In the genomic region with DNA sequence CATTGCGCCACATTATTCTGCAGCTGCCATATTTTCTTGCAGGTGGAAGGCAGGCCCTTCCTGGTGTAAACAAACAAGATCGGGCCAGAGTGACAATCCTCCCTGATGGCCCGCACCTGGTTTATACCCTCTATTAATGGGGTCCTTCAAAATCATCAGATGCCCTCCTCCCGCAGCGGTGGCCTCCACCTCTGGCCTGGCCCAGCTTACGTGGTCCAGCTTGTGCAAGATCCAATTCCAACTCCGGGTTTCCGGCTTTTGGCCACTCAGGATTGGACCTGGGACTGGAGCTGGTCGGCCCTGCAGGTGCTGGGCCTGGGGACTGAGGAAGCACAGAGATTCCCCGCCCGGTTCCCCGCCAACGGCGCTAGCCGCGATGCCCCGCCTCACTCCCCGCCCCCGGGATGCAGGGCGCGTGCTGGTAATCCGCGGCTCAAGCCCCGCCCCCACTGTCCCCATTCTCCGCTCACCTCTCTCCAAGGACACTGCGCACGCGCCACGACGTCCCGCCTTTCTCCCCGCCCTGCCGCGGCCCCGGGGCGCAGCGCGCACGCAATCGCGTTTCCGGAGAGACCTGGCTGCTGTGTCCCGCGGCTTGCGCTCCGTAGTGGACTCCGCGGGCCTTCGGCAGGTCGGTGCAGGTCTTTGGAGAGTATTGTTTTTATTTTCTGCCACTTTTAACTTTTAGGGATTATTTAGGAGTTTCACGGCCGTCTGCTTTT, we compare ENCODE assay signal across 8 cellular contexts. TPM values are rescaled to one million over a fixed set of nuclear protein-coding genes. Genes with fewer than 3 reads are reported as not detected.
DNase-seq lines count a peak whose midpoint lies in the region; ATAC-seq and TF ChIP-seq lines count a peak whose summit lies in the region.

Gene TMEM14B, plus strand, starts transcription at position 555 of the 722 bp plus-strand sequence. CDS start 1,441 bp downstream, outside the sequence.

- no peaks in the 10 kb centered on the region for H3K9me3 Mint-ChIP-seq in chondrocyte (ENCODE audit: low read depth)

- TF ChIP-seq CTCF in chondrocyte (IDR thresholded peaks at IDR 0.05) (peak; percentile 11), kidney epithelial cell (IDR thresholded peaks at IDR 0.05; ENCODE audit: insufficient read depth, low read length, poor library complexity, severe bottlenecking) (no peak)

- ATAC-seq in HG03432 (IDR thresholded peaks at IDR 0.05; ENCODE audit: unreplicated experiment) = peak; percentile 97

- H3K27ac Mint-ChIP-seq in chondrocyte (ENCODE audit: unreplicated experiment) = peak within 1 kb of the TSS; percentile 94

- H3K36me3 Mint-ChIP-seq in chondrocyte (ENCODE audit: low read depth) = peaks cover 5% of the 10 kb centered on the region

- H3K27me3 ChIP-seq in kidney epithelial cell (ENCODE audit: control insufficient read depth, insufficient read depth, low read length) = no peaks in the 10 kb centered on the region

- DNase-seq in AG20443 (ENCODE audit: low spot score) (peak; percentile 100), NCI-H510A (lab: John Stamatoyannopoulos, UW) (peak; percentile 81), chondrocyte (ENCODE audit: low spot score) (peak; percentile 99), kidney epithelial cell (ENCODE audit: low read depth) (peak; percentile 75)
- DNase-seq in activated CD4-positive, alpha-beta T cell treated with anti-CD3 and anti-CD28 coated beads for 24 hours (ENCODE audit: low read depth in 2 of 2) = peak; percentile 99 to 100
- DNase-seq in stimulated activated CD4-positive, alpha-beta T cell treated with anti-CD3 and anti-CD28 coated beads, Interleukin-1b, Interleukin-23, amount 100 ng/mL, for 1 hour (ENCODE audit: low read depth in 2 of 2) = peak; percentile 97 to 100

- peaks cover 4% of the 10 kb centered on the region for H3K36me3 ChIP-seq in kidney epithelial cell (ENCODE audit: control insufficient read depth, insufficient read depth, low read length)

- peak within 1 kb of the TSS; percentile 92 for H3K4me3 Mint-ChIP-seq in chondrocyte (ENCODE audit: unreplicated experiment)

- peaks cover 28% of the 10 kb centered on the region for H3K4me1 Mint-ChIP-seq in chondrocyte (ENCODE audit: low read depth)

- peak within 1 kb of the TSS; percentile 68 for H3K4me3 ChIP-seq in kidney epithelial cell (ENCODE audit: low read depth, low read length)

- no peaks in the 10 kb centered on the region for H3K27me3 Mint-ChIP-seq in chondrocyte (ENCODE audit: low read depth)

- TF ChIP-seq POLR2A in GM19099 (IDR thresholded peaks at IDR 0.05; ENCODE audit: extremely low read depth, insufficient read length, low read depth) = peak; percentile 96

RNA-seq across cellular contexts. Expression of gene TMEM14B, which starts in this region (rescaled TPM):
- total RNA-seq in chondrocyte (45.5 to 65.9 TPM (median 50.5 TPM) in 3 replicates), kidney epithelial cell (86.5 and 99.8 TPM in 2 replicates)

Comparison
In these comparisons a context has a peak if more than half of its experiments do, and no peak if none do; other contexts are left out.
1. Peak in every context shown above with its lines: DNase-seq, ATAC-seq and H3K4me3 ChIP-seq.